In the genomic region with DNA sequence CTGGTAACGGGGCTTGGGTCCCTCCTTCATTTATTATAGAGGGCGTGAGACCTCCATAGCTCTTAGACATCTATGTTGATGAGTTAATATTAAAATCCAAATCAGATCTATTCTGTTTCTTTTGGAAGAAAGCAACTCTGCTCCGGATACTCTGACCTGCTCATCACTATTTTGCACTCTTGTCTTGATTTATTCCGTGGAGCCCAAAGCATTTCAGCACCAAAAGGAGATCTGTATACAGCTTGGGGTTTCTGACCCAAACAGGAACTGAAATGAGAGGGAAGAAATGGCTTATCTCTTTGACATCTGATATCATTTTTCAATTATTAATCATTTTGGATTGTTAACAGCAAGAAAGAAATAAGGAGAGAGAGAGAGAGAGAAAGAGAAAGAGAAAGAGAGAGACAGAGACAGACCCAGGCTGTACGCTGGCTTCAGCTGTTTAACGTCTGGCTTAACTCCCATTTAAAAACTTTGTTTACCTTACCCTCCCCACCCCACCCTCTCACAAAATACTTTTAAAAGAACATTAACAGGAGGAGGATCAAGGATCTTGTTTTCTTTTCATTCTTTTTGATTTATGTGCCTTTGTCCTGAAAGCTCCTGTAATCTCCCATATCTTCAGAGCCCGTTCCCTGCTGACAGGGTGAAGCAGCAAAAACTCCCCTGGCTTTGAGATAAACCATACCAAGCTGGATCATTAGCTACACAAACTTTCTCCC, we compare ENCODE assay signal across 12 cellular contexts.
DNase-seq lines count a peak whose midpoint lies in the region; ATAC-seq, FAIRE-seq and TF ChIP-seq lines count a peak whose summit lies in the region.
"Had no signal": no experiment of that assay in that cellular context is flagged by ENCODE, and none has a peak within 500 bp of the region (broad histone marks: within the 10 kb centered on the region; RNA-seq: fewer than 3 reads in every experiment).

No MANE protein-coding gene starts in this region.

- no peak for TF ChIP-seq POLR2A in H54 (IDR thresholded peaks at IDR 0.05; ENCODE audit: low read depth, low read length)
- TF ChIP-seq POLR2A in stomach (IDR thresholded peaks at IDR 0.05), result no peak

- WGBS in stomach, 5 donors, result 27 to 34% (median 30%) methylated on average over 7 of the region's 7 CpGs

- ATAC-seq in left lung, result peak; percentile 33
- no peak for ATAC-seq in HG03571 (IDR thresholded peaks at IDR 0.05; ENCODE audit: unreplicated experiment)
- ATAC-seq in HG02884 (IDR thresholded peaks at IDR 0.05; ENCODE audit: unreplicated experiment), result no peak
- ATAC-seq: activated CD8-positive, alpha-beta T cell treated with anti-CD3 and anti-CD28 coated beads, Interleukin-2, amount 10 ng/mL, durations not matched to agents 7 days and 5 days had no signal

- peak overlapping the region in 1 of 2 donors; percentile 13 for H3K27ac ChIP-seq in left lung
- peak overlapping the region in 3 of 5 donors; percentile 48 to 63 (median 53) for H3K27ac ChIP-seq in stomach
- H3K27ac ChIP-seq: ascending aorta had no signal

- H3K9me3 ChIP-seq in left lung (no peaks in the 10 kb centered on the region), stomach (no peaks in the 10 kb centered on the region)
- H3K9me3 ChIP-seq: ascending aorta had no signal

- no peaks in the 10 kb centered on the region for H3K36me3 ChIP-seq in left lung
- H3K36me3 ChIP-seq in stomach, result no peaks in the 10 kb centered on the region
- H3K36me3 ChIP-seq: ascending aorta had no signal

- FAIRE-seq in H54 (lab: Jason Lieb, UNC), result peak; percentile 11
- FAIRE-seq: GM19239 had no signal

- no peaks in the 10 kb centered on the region for H3K27me3 ChIP-seq in left lung
- H3K27me3 ChIP-seq in stomach, result no peaks in the 10 kb centered on the region
- H3K27me3 ChIP-seq: ascending aorta had no signal

- no peak for DNase-seq in H54 (ENCODE audit: insufficient read length, low spot score)
- DNase-seq in astrocyte of the spinal cord (ENCODE audit: low read depth, low spot score), result peak; percentile 35
- no peak for DNase-seq in left lung
- DNase-seq in stomach, result no peak
- DNase-seq in DMS79 treated with DMSO at 0.1 percent for 48 hours (lab: John Stamatoyannopoulos, UW), result no peak
- DNase-seq: activated CD8-positive, alpha-beta T cell treated with anti-CD3 and anti-CD28 coated beads, Interleukin-2, amount 10 ng/mL, durations not matched to agents 7 days and 5 days; NCI-H2107; nucleus accumbens had no signal

- no peak for TF ChIP-seq CTCF in astrocyte of the spinal cord (IDR thresholded peaks at IDR 0.05; ENCODE audit: low read depth, low read length)
- TF ChIP-seq CTCF in left lung (IDR thresholded peaks at IDR 0.05), result no peak
- no peak for TF ChIP-seq CTCF in stomach (IDR thresholded peaks at IDR 0.05)

- H3K4me3 ChIP-seq in astrocyte of the spinal cord (ENCODE audit: low read depth, low read length) (peak overlapping the region; percentile 12), left lung (no peak overlapping the region), stomach (peak overlapping the region; percentile 16 to 32 (median 26))

- in situ Hi-C loops in astrocyte of the spinal cord (cut with HindIII; ENCODE audit: low sequenced_read_pairs), result no loop called here

- H3K4me1 ChIP-seq in left lung (no peaks in the 10 kb centered on the region), stomach (peaks cover 0 to 17% (median 6%) of the 10 kb centered on the region in 4 donors)

- intact Hi-C loops in left lung (cut with DNase I), result no loop called here
- intact Hi-C loops in stomach (cut with DNase I; ENCODE audit: low total_unique reads), result no loop called here

- no peak for TF ChIP-seq EP300 in stomach (IDR thresholded peaks at IDR 0.05)

Comparison
In these comparisons a context has a peak if more than half of its experiments do, and no peak if none do; other contexts are left out.
1. H3K4me3 ChIP-seq: peak in astrocyte of the spinal cord (single experiment) and stomach (4 of 4); none in left lung (0 of 2).